ENCODE assay signal across 2 cellular contexts in the genomic region with DNA sequence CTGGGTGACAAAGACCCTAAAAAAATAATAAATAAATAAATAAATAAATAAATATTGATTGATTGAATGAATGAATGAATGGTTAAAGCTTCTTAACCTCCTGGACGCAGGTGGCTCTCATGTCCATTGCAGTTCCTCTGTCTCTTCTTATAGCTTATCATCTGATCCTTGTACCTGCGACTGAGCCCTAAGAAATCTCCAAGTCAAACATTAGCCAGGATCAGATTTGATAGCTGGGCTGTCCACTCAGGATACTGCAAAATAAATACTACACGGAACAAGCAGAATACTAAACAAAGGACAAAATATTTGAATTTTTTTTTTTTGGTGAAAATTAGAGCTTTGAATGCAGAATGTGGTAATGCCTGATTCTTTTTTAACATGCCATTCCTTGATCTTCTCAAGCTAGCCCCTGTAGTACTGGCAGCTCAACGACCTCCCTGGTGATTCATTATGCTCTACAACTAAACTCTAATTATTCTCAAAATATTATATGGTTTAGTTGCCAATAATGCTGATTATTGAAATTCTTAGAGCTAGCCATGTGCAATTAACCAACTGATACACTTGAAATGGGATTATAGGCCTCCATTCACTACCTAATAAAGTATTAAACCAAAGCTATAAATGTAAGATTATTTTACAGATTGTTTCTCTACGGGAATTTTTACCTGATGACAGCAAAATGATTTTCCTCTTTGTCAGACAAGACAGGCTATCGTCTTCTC.
TF ChIP-seq lines count a peak whose summit lies in the region.

No MANE protein-coding gene starts in this region.

TF ChIP-seq in K562, 482 proteins besides CTCF, POLR2A, EP300 and RAD21:
- TF ChIP-seq TAL1 (IDR thresholded peaks at IDR 0.05), result no peak
- TF ChIP-seq ZNF778 (CRISPR knock-in tag; IDR thresholded peaks at IDR 0.05), result no peak
- peak; percentile 66 for TF ChIP-seq C11orf30 (IDR thresholded peaks at IDR 0.05; ENCODE audit: low read depth)
- peak; percentile 70 for TF ChIP-seq ZNF316 (IDR thresholded peaks at IDR 0.05)

TF ChIP-seq in HepG2, 621 proteins besides CTCF, POLR2A, EP300 and RAD21 (continues in another document):
- TF ChIP-seq RBAK (CRISPR knock-in tag; IDR thresholded peaks at IDR 0.05) (no peak), MAFF (IDR thresholded peaks at IDR 0.05; ENCODE audit: low read depth, low read length) (peak; percentile 25; the same call in 1 of the 2 replicates), GABPB1 (CRISPR knock-in tag; IDR thresholded peaks at IDR 0.05) (no peak), MAFK (conservative IDR thresholded peaks at IDR 0.05 in 1 of 2, IDR thresholded peaks at IDR 0.05 in 1 of 2; ENCODE audit: low read length in 2 of 2) (peak; percentile 32 to 45; a peak in 3 of 4 replicates), HNF4A (CRISPR knock-in tag; IDR thresholded peaks at IDR 0.05) (peak; percentile 37; the same call in 1 of the 2 replicates), SAP130 (CRISPR knock-in tag; IDR thresholded peaks at IDR 0.05; ENCODE audit: low read depth) (peak; percentile 22; the same call in 1 of the 2 replicates), NFE2L2 (IDR thresholded peaks at IDR 0.05; ENCODE audit: low read length) (no peak)
- TF ChIP-seq, protein P1, sequence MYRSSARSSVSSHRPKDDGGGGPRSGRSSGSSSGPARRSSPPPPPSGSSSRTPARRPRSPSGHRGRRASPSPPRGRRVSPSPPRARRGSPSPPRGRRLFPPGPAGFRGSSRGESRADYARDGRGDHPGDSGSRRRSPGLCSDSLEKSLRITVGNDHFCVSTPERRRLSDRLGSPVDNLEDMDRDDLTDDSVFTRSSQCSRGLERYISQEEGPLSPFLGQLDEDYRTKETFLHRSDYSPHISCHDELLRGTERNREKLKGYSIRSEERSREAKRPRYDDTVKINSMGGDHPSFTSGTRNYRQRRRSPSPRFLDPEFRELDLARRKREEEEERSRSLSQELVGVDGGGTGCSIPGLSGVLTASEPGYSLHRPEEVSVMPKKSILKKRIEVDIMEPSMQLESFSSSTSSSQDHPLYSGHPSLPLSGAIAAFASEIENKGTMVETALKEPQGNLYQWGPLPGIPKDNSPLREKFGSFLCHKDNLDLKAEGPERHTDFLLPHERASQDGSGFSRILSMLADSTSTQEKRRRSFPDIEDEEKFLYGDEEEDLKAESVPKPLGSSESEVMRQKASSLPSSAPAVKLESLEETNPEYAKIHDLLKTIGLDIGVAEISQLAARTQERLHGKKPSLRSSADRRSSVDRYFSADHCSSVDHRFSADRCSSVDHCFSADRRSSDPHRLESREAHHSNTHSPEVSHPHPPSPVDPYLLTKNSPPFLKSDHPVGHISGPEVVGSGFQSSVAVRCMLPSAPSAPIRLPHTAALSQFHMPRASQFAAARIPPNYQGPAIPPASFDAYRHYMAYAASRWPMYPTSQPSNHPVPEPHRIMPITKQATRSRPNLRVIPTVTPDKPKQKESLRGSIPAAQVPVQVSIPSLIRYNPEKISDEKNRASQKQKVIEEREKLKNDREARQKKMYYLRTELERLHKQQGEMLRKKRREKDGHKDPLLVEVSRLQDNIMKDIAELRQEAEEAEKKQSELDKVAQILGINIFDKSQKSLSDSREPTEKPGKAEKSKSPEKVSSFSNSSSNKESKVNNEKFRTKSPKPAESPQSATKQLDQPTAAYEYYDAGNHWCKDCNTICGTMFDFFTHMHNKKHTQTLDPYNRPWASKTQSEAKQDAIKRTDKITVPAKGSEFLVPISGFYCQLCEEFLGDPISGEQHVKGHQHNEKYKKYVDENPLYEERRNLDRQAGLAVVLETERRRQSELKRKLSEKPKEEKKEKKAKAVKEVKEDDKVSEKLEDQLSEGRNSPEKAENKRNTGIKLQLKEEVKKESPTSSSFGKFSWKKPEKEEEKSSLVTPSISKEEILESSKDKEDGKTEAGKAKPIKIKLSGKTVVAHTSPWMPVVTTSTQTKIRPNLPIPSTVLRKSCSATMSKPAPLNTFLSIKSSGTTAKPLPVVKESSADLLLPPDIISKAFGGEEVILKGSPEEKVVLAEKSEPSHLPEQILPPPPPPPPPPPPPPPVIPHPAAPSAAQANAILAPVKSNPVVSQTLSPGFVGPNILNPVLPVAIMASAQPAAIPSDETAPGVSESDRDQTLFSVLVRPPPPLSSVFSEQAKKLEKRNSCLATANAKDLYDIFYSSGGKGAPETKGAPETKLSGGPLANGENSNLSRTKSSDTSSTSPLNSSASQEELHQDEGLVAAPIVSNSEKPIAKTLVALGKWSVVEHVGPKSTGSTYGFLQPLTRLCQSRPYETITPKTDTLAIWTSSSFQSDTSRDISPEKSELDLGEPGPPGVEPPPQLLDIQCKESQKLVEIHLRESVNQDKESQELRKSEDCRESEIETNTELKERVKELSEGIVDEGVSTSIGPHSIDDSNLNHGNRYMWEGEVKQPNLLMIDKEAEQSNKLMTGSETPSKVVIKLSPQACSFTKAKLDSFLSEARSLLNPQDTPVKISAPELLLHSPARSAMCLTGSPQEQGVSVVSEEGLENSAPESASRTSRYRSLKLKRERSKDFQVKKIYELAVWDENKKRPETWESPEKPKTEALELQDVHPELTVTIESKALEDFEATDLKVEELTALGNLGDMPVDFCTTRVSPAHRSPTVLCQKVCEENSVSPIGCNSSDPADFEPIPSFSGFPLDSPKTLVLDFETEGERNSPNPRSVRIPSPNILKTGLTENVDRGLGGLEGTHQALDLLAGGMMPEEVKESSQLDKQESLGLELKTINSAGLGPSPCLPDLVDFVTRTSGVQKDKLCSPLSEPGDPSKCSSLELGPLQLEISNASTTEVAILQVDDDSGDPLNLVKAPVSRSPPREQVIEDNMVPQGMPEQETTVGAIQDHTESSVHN (CRISPR knock-in tag; IDR thresholded peaks at IDR 0.05), result no peak
- TF ChIP-seq, protein P2, sequence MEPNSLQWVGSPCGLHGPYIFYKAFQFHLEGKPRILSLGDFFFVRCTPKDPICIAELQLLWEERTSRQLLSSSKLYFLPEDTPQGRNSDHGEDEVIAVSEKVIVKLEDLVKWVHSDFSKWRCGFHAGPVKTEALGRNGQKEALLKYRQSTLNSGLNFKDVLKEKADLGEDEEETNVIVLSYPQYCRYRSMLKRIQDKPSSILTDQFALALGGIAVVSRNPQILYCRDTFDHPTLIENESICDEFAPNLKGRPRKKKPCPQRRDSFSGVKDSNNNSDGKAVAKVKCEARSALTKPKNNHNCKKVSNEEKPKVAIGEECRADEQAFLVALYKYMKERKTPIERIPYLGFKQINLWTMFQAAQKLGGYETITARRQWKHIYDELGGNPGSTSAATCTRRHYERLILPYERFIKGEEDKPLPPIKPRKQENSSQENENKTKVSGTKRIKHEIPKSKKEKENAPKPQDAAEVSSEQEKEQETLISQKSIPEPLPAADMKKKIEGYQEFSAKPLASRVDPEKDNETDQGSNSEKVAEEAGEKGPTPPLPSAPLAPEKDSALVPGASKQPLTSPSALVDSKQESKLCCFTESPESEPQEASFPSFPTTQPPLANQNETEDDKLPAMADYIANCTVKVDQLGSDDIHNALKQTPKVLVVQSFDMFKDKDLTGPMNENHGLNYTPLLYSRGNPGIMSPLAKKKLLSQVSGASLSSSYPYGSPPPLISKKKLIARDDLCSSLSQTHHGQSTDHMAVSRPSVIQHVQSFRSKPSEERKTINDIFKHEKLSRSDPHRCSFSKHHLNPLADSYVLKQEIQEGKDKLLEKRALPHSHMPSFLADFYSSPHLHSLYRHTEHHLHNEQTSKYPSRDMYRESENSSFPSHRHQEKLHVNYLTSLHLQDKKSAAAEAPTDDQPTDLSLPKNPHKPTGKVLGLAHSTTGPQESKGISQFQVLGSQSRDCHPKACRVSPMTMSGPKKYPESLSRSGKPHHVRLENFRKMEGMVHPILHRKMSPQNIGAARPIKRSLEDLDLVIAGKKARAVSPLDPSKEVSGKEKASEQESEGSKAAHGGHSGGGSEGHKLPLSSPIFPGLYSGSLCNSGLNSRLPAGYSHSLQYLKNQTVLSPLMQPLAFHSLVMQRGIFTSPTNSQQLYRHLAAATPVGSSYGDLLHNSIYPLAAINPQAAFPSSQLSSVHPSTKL (CRISPR knock-in tag; IDR thresholded peaks at IDR 0.05), result peak; percentile 18; the same call in 1 of the 2 replicates
- TF ChIP-seq, protein P3, sequence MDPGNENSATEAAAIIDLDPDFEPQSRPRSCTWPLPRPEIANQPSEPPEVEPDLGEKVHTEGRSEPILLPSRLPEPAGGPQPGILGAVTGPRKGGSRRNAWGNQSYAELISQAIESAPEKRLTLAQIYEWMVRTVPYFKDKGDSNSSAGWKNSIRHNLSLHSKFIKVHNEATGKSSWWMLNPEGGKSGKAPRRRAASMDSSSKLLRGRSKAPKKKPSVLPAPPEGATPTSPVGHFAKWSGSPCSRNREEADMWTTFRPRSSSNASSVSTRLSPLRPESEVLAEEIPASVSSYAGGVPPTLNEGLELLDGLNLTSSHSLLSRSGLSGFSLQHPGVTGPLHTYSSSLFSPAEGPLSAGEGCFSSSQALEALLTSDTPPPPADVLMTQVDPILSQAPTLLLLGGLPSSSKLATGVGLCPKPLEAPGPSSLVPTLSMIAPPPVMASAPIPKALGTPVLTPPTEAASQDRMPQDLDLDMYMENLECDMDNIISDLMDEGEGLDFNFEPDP (CRISPR knock-in tag; conservative IDR thresholded peaks at IDR 0.05), result no peak
- TF ChIP-seq, protein P4, sequence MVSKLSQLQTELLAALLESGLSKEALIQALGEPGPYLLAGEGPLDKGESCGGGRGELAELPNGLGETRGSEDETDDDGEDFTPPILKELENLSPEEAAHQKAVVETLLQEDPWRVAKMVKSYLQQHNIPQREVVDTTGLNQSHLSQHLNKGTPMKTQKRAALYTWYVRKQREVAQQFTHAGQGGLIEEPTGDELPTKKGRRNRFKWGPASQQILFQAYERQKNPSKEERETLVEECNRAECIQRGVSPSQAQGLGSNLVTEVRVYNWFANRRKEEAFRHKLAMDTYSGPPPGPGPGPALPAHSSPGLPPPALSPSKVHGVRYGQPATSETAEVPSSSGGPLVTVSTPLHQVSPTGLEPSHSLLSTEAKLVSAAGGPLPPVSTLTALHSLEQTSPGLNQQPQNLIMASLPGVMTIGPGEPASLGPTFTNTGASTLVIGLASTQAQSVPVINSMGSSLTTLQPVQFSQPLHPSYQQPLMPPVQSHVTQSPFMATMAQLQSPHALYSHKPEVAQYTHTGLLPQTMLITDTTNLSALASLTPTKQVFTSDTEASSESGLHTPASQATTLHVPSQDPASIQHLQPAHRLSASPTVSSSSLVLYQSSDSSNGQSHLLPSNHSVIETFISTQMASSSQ (IDR thresholded peaks at IDR 0.05; ENCODE audit: low read depth), result peak; percentile 86
- TF ChIP-seq, protein P4 (CRISPR knock-in tag; IDR thresholded peaks at IDR 0.05; ENCODE audit: borderline replicate concordance), result peak; percentile 52; the same call in 1 of the 2 replicates
- TF ChIP-seq, protein P5, sequence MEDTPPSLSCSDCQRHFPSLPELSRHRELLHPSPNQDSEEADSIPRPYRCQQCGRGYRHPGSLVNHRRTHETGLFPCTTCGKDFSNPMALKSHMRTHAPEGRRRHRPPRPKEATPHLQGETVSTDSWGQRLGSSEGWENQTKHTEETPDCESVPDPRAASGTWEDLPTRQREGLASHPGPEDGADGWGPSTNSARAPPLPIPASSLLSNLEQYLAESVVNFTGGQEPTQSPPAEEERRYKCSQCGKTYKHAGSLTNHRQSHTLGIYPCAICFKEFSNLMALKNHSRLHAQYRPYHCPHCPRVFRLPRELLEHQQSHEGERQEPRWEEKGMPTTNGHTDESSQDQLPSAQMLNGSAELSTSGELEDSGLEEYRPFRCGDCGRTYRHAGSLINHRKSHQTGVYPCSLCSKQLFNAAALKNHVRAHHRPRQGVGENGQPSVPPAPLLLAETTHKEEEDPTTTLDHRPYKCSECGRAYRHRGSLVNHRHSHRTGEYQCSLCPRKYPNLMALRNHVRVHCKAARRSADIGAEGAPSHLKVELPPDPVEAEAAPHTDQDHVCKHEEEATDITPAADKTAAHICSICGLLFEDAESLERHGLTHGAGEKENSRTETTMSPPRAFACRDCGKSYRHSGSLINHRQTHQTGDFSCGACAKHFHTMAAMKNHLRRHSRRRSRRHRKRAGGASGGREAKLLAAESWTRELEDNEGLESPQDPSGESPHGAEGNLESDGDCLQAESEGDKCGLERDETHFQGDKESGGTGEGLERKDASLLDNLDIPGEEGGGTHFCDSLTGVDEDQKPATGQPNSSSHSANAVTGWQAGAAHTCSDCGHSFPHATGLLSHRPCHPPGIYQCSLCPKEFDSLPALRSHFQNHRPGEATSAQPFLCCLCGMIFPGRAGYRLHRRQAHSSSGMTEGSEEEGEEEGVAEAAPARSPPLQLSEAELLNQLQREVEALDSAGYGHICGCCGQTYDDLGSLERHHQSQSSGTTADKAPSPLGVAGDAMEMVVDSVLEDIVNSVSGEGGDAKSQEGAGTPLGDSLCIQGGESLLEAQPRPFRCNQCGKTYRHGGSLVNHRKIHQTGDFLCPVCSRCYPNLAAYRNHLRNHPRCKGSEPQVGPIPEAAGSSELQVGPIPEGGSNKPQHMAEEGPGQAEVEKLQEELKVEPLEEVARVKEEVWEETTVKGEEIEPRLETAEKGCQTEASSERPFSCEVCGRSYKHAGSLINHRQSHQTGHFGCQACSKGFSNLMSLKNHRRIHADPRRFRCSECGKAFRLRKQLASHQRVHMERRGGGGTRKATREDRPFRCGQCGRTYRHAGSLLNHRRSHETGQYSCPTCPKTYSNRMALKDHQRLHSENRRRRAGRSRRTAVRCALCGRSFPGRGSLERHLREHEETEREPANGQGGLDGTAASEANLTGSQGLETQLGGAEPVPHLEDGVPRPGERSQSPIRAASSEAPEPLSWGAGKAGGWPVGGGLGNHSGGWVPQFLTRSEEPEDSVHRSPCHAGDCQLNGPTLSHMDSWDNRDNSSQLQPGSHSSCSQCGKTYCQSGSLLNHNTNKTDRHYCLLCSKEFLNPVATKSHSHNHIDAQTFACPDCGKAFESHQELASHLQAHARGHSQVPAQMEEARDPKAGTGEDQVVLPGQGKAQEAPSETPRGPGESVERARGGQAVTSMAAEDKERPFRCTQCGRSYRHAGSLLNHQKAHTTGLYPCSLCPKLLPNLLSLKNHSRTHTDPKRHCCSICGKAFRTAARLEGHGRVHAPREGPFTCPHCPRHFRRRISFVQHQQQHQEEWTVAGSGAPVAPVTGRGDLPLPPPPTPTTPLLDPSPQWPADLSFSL (CRISPR knock-in tag; IDR thresholded peaks at IDR 0.05), result no peak
- TF ChIP-seq, protein P6, sequence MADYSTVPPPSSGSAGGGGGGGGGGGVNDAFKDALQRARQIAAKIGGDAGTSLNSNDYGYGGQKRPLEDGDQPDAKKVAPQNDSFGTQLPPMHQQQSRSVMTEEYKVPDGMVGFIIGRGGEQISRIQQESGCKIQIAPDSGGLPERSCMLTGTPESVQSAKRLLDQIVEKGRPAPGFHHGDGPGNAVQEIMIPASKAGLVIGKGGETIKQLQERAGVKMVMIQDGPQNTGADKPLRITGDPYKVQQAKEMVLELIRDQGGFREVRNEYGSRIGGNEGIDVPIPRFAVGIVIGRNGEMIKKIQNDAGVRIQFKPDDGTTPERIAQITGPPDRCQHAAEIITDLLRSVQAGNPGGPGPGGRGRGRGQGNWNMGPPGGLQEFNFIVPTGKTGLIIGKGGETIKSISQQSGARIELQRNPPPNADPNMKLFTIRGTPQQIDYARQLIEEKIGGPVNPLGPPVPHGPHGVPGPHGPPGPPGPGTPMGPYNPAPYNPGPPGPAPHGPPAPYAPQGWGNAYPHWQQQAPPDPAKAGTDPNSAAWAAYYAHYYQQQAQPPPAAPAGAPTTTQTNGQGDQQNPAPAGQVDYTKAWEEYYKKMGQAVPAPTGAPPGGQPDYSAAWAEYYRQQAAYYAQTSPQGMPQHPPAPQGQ (CRISPR knock-in tag; IDR thresholded peaks at IDR 0.05; ENCODE audit: borderline replicate concordance), result no peak
